In the genomic region with DNA sequence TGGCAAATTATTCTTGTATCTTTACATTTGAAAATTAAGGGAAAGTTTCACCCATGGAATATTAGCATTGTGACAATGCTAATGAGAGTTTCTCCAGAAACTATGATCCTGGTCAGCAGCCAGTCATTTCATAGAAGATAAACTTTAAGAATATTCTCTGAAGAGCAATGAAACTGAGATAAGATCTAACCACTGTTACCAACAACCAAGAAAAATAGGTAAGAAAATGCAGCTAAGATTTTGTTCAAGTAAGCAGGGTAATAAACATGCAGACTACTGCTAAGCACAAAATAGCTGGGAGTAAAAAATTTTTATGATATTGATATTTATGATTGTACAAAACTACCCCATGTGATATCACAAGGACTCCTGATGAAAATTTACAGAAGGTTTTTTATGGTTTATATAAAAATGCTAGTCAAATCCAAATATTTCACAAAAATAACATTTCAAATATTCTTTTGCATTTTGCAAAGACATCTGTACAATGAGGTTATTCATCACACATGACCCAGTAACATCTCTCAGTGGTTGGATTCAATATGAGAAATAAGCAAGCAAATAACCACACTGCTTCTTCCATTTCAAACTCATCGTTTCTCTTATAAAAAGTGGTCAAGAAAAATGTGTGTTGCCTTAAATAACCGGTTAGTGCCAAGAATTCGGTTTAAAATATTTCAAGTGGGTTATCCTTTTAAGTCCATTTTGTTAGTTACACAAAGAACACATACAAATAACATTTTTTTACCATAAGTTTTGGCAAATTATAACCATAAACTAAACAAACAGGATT, we compare ENCODE assay signal across 27 cellular contexts.
DNase-seq lines count a peak whose midpoint lies in the region; ATAC-seq and TF ChIP-seq lines count a peak whose summit lies in the region.
"Had no signal": no experiment of that assay in that cellular context is flagged by ENCODE, and none has a peak within 500 bp of the region (broad histone marks: within the 10 kb centered on the region; RNA-seq: fewer than 3 reads in every experiment).

No MANE protein-coding gene starts in this region.

- no peak for ATAC-seq in CD4-positive, CD25-positive, alpha-beta regulatory T cell (ENCODE audit: low read depth in 2 of 2)
- ATAC-seq: left colon; stimulated activated memory B cell treated with anti-CD40 and anti-IgM and Interleukin-4, amounts not matched to agents 10 μg/mL and 1 μg/mL and 100 μg/mL, for 72 hours; upper lobe of right lung had no signal

- no peak for DNase-seq in activated CD4-positive, alpha-beta T cell treated with anti-CD3 and anti-CD28 coated beads, Interleukin-2, amount 10 ng/mL, durations not matched to agents 7 days and 5 days
- DNase-seq in activated CD4-positive, alpha-beta T cell treated with anti-CD3 and anti-CD28 coated beads, Interleukin-2, amount 50 U/mL, for 1 hour: no peak
- DNase-seq in CD4-positive, CD25-positive, alpha-beta regulatory T cell: peak in 1 of 3 donors; percentile 19
- DNase-seq in SK-MEL-5 (ENCODE audit: low read depth, low spot score) (peak; percentile 44), endothelial cell (ENCODE audit: low spot score) (no peak), NCI-H146 treated with DMSO at 0.1 percent for 48 hours (lab: John Stamatoyannopoulos, UW; ENCODE audit: unreplicated experiment) (no peak), NOMO-1 treated with DMSO at 0.1 percent for 48 hours (lab: John Stamatoyannopoulos, UW; ENCODE audit: unreplicated experiment) (no peak), NCI-H1105 treated with DMSO at 0.1 percent for 48 hours (lab: John Stamatoyannopoulos, UW) (no peak)
- DNase-seq: 8988T; activated CD4-positive, alpha-beta T cell treated with anti-CD3 and anti-CD28 coated beads for 1 hour; activated gamma-delta T cell treated with Interleukin-2 at 50 U/mL for 16 hours; activated T-cell treated with anti-CD3 and anti-CD28 coated beads, Interleukin-2, amount 50 U/mL, for 24 hours; amygdala; EL; GM23248; HFFc6; IMR-90; left colon; NCI-H1694; NCI-H82; ovary; RPMI8226; SJCRH30; upper lobe of right lung had no signal

- POLR2A ChIA-PET in activated CD4-positive, alpha-beta T cell treated with anti-CD3 and anti-CD28 coated beads, Interleukin-2, amount 10 ng/mL, durations not matched to agents 7 days and 5 days (lab: Charles Lee): no interaction called here

- in situ Hi-C loops in SK-MEL-5 (cut with HindIII; ENCODE audit: low pct_unique_long_range_greater_than_20kb, low sequenced_read_pairs): no loop called here

- H3K9me3 Mint-ChIP-seq in activated CD4-positive, alpha-beta T cell treated with anti-CD3 and anti-CD28 coated beads, Interleukin-2, amount 10 ng/mL, durations not matched to agents 7 days and 5 days: no peaks in the 10 kb centered on the region
- peaks cover 0 to 3% (median 0%) of the 10 kb centered on the region in 7 donors for H3K9me3 Mint-ChIP-seq in CD4-positive, CD25-positive, alpha-beta regulatory T cell
- H3K9me3 Mint-ChIP-seq in endothelial cell (ENCODE audit: unreplicated experiment): no peaks in the 10 kb centered on the region
- H3K9me3 Mint-ChIP-seq: HFFc6 had no signal

- no peak overlapping the region for H3K27ac ChIP-seq in CD4-positive, CD25-positive, alpha-beta regulatory T cell (ENCODE audit: insufficient read depth, low read length, poor library complexity, severe bottlenecking)
- H3K27ac ChIP-seq: GM23248, ovary, SJCRH30, suprapubic skin, upper lobe of right lung had no signal

- peaks cover 35% of the 10 kb centered on the region for H3K4me1 Mint-ChIP-seq in activated CD4-positive, alpha-beta T cell treated with anti-CD3 and anti-CD28 coated beads, Interleukin-2, amount 10 ng/mL, durations not matched to agents 7 days and 5 days
- peaks cover 9 to 42% (median 20%) of the 10 kb centered on the region in 4 donors for H3K4me1 Mint-ChIP-seq in CD4-positive, CD25-positive, alpha-beta regulatory T cell
- H3K4me1 Mint-ChIP-seq in endothelial cell (ENCODE audit: unreplicated experiment): no peaks in the 10 kb centered on the region
- H3K4me1 Mint-ChIP-seq: CD14-positive monocyte; stimulated activated memory B cell treated with anti-CD40 and anti-IgM and Interleukin-4, amounts not matched to agents 10 μg/mL and 1 μg/mL and 100 μg/mL, for 72 hours had no signal

- CTCF ChIA-PET in activated CD4-positive, alpha-beta T cell treated with anti-CD3 and anti-CD28 coated beads, Interleukin-2, amount 10 ng/mL, durations not matched to agents 7 days and 5 days (lab: Charles Lee): no interaction called here

- no peaks in the 10 kb centered on the region for H3K36me3 ChIP-seq in CD4-positive, CD25-positive, alpha-beta regulatory T cell (ENCODE audit: control insufficient read depth, insufficient read depth, low read length)
- H3K36me3 ChIP-seq: ovary, SJCRH30, suprapubic skin, upper lobe of right lung had no signal

- peak overlapping the region; percentile 1 for H3K4me3 Mint-ChIP-seq in activated CD4-positive, alpha-beta T cell treated with anti-CD3 and anti-CD28 coated beads, Interleukin-2, amount 10 ng/mL, durations not matched to agents 7 days and 5 days
- peak overlapping the region in 3 of 4 donors; percentile 45 to 66 (median 59) for H3K4me3 Mint-ChIP-seq in CD4-positive, CD25-positive, alpha-beta regulatory T cell
- H3K4me3 Mint-ChIP-seq in endothelial cell (ENCODE audit: unreplicated experiment): peak overlapping the region; percentile 79
- H3K4me3 Mint-ChIP-seq: activated T-cell treated with anti-CD3 and anti-CD28 coated beads, Interleukin-2, amount 50 U/mL, for 24 hours; CD14-positive monocyte; HFFc6; stimulated activated memory B cell treated with anti-CD40 and anti-IgM and Interleukin-4, amounts not matched to agents 10 μg/mL and 1 μg/mL and 100 μg/mL, for 72 hours had no signal

- H3K4me1 ChIP-seq in CD4-positive, CD25-positive, alpha-beta regulatory T cell (ENCODE audit: control insufficient read depth, insufficient read depth, low read length, poor library complexity, severe bottlenecking): peaks cover 18% of the 10 kb centered on the region
- H3K4me1 ChIP-seq: SJCRH30, suprapubic skin, upper lobe of right lung had no signal

- peak overlapping the region; percentile 76 for H3K27ac Mint-ChIP-seq in activated CD4-positive, alpha-beta T cell treated with anti-CD3 and anti-CD28 coated beads, Interleukin-2, amount 10 ng/mL, durations not matched to agents 7 days and 5 days
- peak overlapping the region; percentile 67 to 87 (median 77) for H3K27ac Mint-ChIP-seq in CD4-positive, CD25-positive, alpha-beta regulatory T cell
- H3K27ac Mint-ChIP-seq in endothelial cell (ENCODE audit: unreplicated experiment): no peak overlapping the region
- H3K27ac Mint-ChIP-seq: activated T-cell treated with anti-CD3 and anti-CD28 coated beads, Interleukin-2, amount 50 U/mL, for 24 hours; CD14-positive monocyte; HFFc6; stimulated activated memory B cell treated with anti-CD40 and anti-IgM and Interleukin-4, amounts not matched to agents 10 μg/mL and 1 μg/mL and 100 μg/mL, for 72 hours had no signal

- peaks cover 7% of the 10 kb centered on the region for H3K36me3 Mint-ChIP-seq in activated CD4-positive, alpha-beta T cell treated with anti-CD3 and anti-CD28 coated beads, Interleukin-2, amount 10 ng/mL, durations not matched to agents 7 days and 5 days (ENCODE audit: low read depth)
- H3K36me3 Mint-ChIP-seq in CD4-positive, CD25-positive, alpha-beta regulatory T cell: peaks cover 10% of the 10 kb centered on the region
- H3K36me3 Mint-ChIP-seq in endothelial cell (ENCODE audit: low read depth, unreplicated experiment): peaks cover 14% of the 10 kb centered on the region
- H3K36me3 Mint-ChIP-seq: CD14-positive monocyte had no signal

- no peaks in the 10 kb centered on the region for H3K27me3 ChIP-seq in CD4-positive, CD25-positive, alpha-beta regulatory T cell (ENCODE audit: control insufficient read depth, insufficient read depth, low read length)
- H3K27me3 ChIP-seq: ovary, SJCRH30, suprapubic skin, upper lobe of right lung had no signal

- no peak for TF ChIP-seq CTCF in endothelial cell (IDR thresholded peaks at IDR 0.05; ENCODE audit: unreplicated experiment)

- peak overlapping the region; percentile 54 for H3K4me3 ChIP-seq in CD4-positive, CD25-positive, alpha-beta regulatory T cell (ENCODE audit: low read depth, low read length)
- H3K4me3 ChIP-seq: GM23248, ovary, SJCRH30, suprapubic skin, upper lobe of right lung had no signal

- H3K27me3 Mint-ChIP-seq in activated CD4-positive, alpha-beta T cell treated with anti-CD3 and anti-CD28 coated beads, Interleukin-2, amount 10 ng/mL, durations not matched to agents 7 days and 5 days: peaks cover 6% of the 10 kb centered on the region
- H3K27me3 Mint-ChIP-seq in CD4-positive, CD25-positive, alpha-beta regulatory T cell: no peaks in the 10 kb centered on the region
- H3K27me3 Mint-ChIP-seq in endothelial cell (ENCODE audit: unreplicated experiment): peaks cover 7% of the 10 kb centered on the region

- no peaks in the 10 kb centered on the region for H3K9me3 ChIP-seq in CD4-positive, CD25-positive, alpha-beta regulatory T cell (ENCODE audit: control insufficient read depth in 2 of 2, low read length in 2 of 2)
- H3K9me3 ChIP-seq: ovary, SJCRH30, suprapubic skin, upper lobe of right lung had no signal

Comparison
In these comparisons a context has a peak if more than half of its experiments do, and no peak if none do; other contexts are left out.
1. H3K4me3 Mint-ChIP-seq: peak in every context shown above with its lines; median percentile 79 in endothelial cell; 59 in CD4-positive, CD25-positive, alpha-beta regulatory T cell; 1 in activated CD4-positive, alpha-beta T cell treated with anti-CD3 and anti-CD28 coated beads, Interleukin-2, amount 10 ng/mL, durations not matched to agents 7 days and 5 days.